Comparison of ENCODE assay signal across 12 cellular contexts in genomic region chr7:12770227-12770975, GRCh38.
DNase-seq lines count a peak whose midpoint lies in the region; ATAC-seq and TF ChIP-seq lines count a peak whose summit lies in the region.
"Had no signal": no experiment of that assay in that cellular context is flagged by ENCODE, and none has a peak within 500 bp of the region (broad histone marks: within the 10 kb centered on the region; RNA-seq: fewer than 3 reads in every experiment).

No MANE protein-coding gene starts in this region.

- no peaks in the 10 kb centered on the region for H3K27me3 ChIP-seq in HUES64 (ENCODE audit: insufficient read depth, low read length)

- 47% methylated on average over 1 of the region's 3 CpGs for WGBS in HUES64

- no peaks in the 10 kb centered on the region for H3K36me3 ChIP-seq in HUES64 (ENCODE audit: insufficient read depth, low read length)

- ATAC-seq in left cardiac atrium: peak; percentile 62 to 70
- no peak for ATAC-seq in GM19452 (IDR thresholded peaks at IDR 0.05; ENCODE audit: unreplicated experiment)
- ATAC-seq: HCT116 had no signal

- H3K9ac ChIP-seq in HUES64 (ENCODE audit: low read depth, low read length): peak overlapping the region; percentile 28; the same call in 1 of the 2 replicates

- no peak for TF ChIP-seq CTCF in retinal pigment epithelial cell (conservative IDR thresholded peaks at IDR 0.05; ENCODE audit: low read depth, low read length)

- intact Hi-C loops in left cardiac atrium (cut with DNase I): loop anchor here in 1 of 2 donors (5.0 kb wide), 1 partner anchor 83 kb away; the partner anchor contains the start of gene ARL4A

- H3K9me3 ChIP-seq in HUES64 (ENCODE audit: insufficient read depth, low read depth, low read length): 0 out of 2 replicates have a peak, but pooled peaks cover 5% of the 10 kb centered on the region

- H3K4me1 ChIP-seq in HUES64 (ENCODE audit: insufficient read depth, low read length): peaks cover 40% of the 10 kb centered on the region

- H3K27ac ChIP-seq in HUES64 (ENCODE audit: low read depth, low read length): peak overlapping the region; percentile 40; the same call in 1 of the 2 replicates

- DNase-seq in SHP77 (lab: John Stamatoyannopoulos, UW) (peak; percentile 36 to 47), left cardiac atrium (peak; percentile 56), retinal pigment epithelial cell (ENCODE audit: low read depth) (peak; percentile 21), NCI-H774 (lab: John Stamatoyannopoulos, UW) (no peak), DMS79 (lab: John Stamatoyannopoulos, UW) (no peak)
- no peak for DNase-seq in activated CD4-positive, CD25-positive, alpha-beta regulatory T cell (lab: John Stamatoyannopoulos, UW)
- DNase-seq: activated CD4-positive, alpha-beta memory T cell treated with anti-CD3 and anti-CD28 coated beads for 36 hours; midbrain; NCI-H2171 had no signal

- H3K4me3 ChIP-seq in HUES64 (ENCODE audit: low read length): no peak overlapping the region
- no peak overlapping the region for H3K4me3 ChIP-seq in retinal pigment epithelial cell (ENCODE audit: low read length)

Comparison
In these comparisons a context has a peak if more than half of its experiments do, and no peak if none do; other contexts are left out.
1. DNase-seq: peak in SHP77 (2 of 2), left cardiac atrium (single experiment) and retinal pigment epithelial cell (single experiment); none in activated CD4-positive, CD25-positive, alpha-beta regulatory T cell (0 of 4), NCI-H774 (single experiment) and DMS79 (single experiment).